Comparison of ENCODE assay signal across 8 cellular contexts in genomic region chr22:43263645-43264514, GRCh38.
DNase-seq lines count a peak whose midpoint lies in the region; ATAC-seq and TF ChIP-seq lines count a peak whose summit lies in the region.

No MANE protein-coding gene starts in this region.

- H3K27ac ChIP-seq in fibroblast of lung (ENCODE audit: insufficient read depth, low read length): no peak overlapping the region
- no peak overlapping the region for H3K27ac ChIP-seq in sigmoid colon

- no peak for TF ChIP-seq EP300 in sigmoid colon (IDR thresholded peaks at IDR 0.05)

- no peaks in the 10 kb centered on the region for H4K20me1 ChIP-seq in fibroblast of lung (ENCODE audit: control insufficient read depth, extremely low read depth, insufficient read depth, low read length)

- H3K36me3 ChIP-seq in fibroblast of lung (ENCODE audit: control insufficient read depth, insufficient read depth, low read length) (no peaks in the 10 kb centered on the region), sigmoid colon (no peaks in the 10 kb centered on the region)

- peak; percentile 66 for ATAC-seq in GM18505 (IDR thresholded peaks at IDR 0.05; ENCODE audit: unreplicated experiment)
- peak; percentile 75 for ATAC-seq in HG02870 (IDR thresholded peaks at IDR 0.05; ENCODE audit: unreplicated experiment)
- ATAC-seq in HG03039 (IDR thresholded peaks at IDR 0.05; ENCODE audit: unreplicated experiment): no peak

- H3K27me3 ChIP-seq in fibroblast of lung (ENCODE audit: control insufficient read depth, insufficient read depth, low read length) (peaks cover 16% of the 10 kb centered on the region), sigmoid colon (peaks cover 2 to 40% (median 12%) of the 10 kb centered on the region in 3 donors)

- H3K9me3 ChIP-seq in fibroblast of lung (ENCODE audit: control insufficient read depth, insufficient read depth, low read depth, low read length): no peaks in the 10 kb centered on the region
- H3K9me3 ChIP-seq in sigmoid colon: no peaks in the 10 kb centered on the region

- 7 to 9% methylated on average over 27 of the region's 27 CpGs for WGBS in sigmoid colon, 2 donors

- H2AFZ ChIP-seq in fibroblast of lung (ENCODE audit: low read length): no peak overlapping the region

- H3K79me2 ChIP-seq in fibroblast of lung (ENCODE audit: control insufficient read depth, insufficient read depth, low read length): no peaks in the 10 kb centered on the region

- H3K4me2 ChIP-seq in fibroblast of lung (ENCODE audit: extremely low read depth, insufficient read depth, low read length): no peak overlapping the region

- DNase-seq in NCI-H82 treated with DMSO at 0.1 percent for 48 hours (lab: John Stamatoyannopoulos, UW; ENCODE audit: unreplicated experiment) (peak; percentile 4), activated T-cell treated with anti-CD3 and anti-CD28 coated beads for 1 hour (ENCODE audit: low read depth) (peak; percentile 75), fibroblast of lung (ENCODE audit: low read depth in 2 of 2) (peak; percentile 73 to 91), renal cortical epithelial cell (ENCODE audit: low read depth) (peak; percentile 58), sigmoid colon (no peak)

- intact Hi-C loops in sigmoid colon (cut with DNase I): no loop called here

- H3K4me3 ChIP-seq in fibroblast of lung (replicated peaks in 1 of 4; ENCODE audit: control extremely low read depth in 1 of 4, insufficient read depth in 1 of 4, low read depth in 3 of 4, low read length in 4 of 4) (no peak overlapping the region), sigmoid colon (no peak overlapping the region)

- H3K4me1 ChIP-seq in fibroblast of lung (ENCODE audit: control insufficient read depth, extremely low read depth, insufficient read depth, low read length) (peaks cover 7% of the 10 kb centered on the region), sigmoid colon (peaks cover 0 to 14% (median 9%) of the 10 kb centered on the region in 4 donors)

- TF ChIP-seq POLR2A in GM18505 (IDR thresholded peaks at IDR 0.05; ENCODE audit: borderline replicate concordance, extremely low read depth, insufficient read depth, insufficient read length) (no peak), sigmoid colon (IDR thresholded peaks at IDR 0.05) (no peak)

- H3K9ac ChIP-seq in fibroblast of lung (ENCODE audit: insufficient read depth, low read length): no peak overlapping the region

- no peak for TF ChIP-seq CTCF in fibroblast of lung (conservative IDR thresholded peaks at IDR 0.05 in 1 of 2, IDR thresholded peaks at IDR 0.05 in 1 of 2; ENCODE audit: low read depth in 1 of 2, low read length in 2 of 2)
- no peak for TF ChIP-seq CTCF in sigmoid colon (IDR thresholded peaks at IDR 0.05)
